ENCODE assay signal across 24 cellular contexts in the genomic region with DNA sequence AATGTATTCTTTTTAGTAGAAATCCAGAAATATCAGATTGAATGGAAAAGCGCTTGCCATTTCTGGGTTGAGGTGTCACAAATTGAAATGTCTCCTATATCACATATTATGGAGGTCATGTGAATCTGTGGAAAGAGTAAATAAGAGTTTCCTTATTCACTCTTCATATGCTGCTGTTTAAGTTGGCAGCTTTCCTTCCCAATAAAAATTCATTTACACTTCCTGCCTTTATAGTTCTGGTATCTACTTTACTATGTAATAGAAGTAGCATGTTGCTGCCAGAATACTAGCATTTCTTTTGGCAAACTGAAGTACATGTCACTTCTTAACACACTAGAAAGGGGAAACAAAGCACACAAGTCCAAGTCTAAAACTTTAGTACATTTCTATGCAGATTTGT.
DNase-seq lines count a peak whose midpoint lies in the region; ATAC-seq, FAIRE-seq and TF ChIP-seq lines count a peak whose summit lies in the region.
"Had no signal": no experiment of that assay in that cellular context is flagged by ENCODE, and none has a peak within 500 bp of the region (broad histone marks: within the 10 kb centered on the region; RNA-seq: fewer than 3 reads in every experiment).

No MANE protein-coding gene starts in this region.

- intact Hi-C loops in PC-3 (cut with micrococcal nuclease) (no loop called here), endothelial cell of umbilical vein (cut with micrococcal nuclease) (no loop called here), A673 (cut with micrococcal nuclease; ENCODE audit: unreplicated experiment) (no loop called here)

- H3K9me2 ChIP-seq in PC-3 (replicated peaks; ENCODE audit: low read length), result no peaks in the 10 kb centered on the region

- no peak overlapping the region for H3K4me3 ChIP-seq in PC-3 (ENCODE audit: low read length)
- no peak overlapping the region for H3K4me3 ChIP-seq in endothelial cell of umbilical vein (replicated peaks in 1 of 3; ENCODE audit: insufficient read depth in 1 of 3, low read depth in 1 of 3, low read length in 3 of 3)
- H3K4me3 ChIP-seq in SJCRH30, result no peak overlapping the region
- no peak overlapping the region for H3K4me3 ChIP-seq in A673 (ENCODE audit: low read depth, low read length, poor library complexity, severe bottlenecking)
- H3K4me3 ChIP-seq: BLaER1 treated with 17β-estradiol and CSF1 and Interleukin-3, amounts not matched to agents 10 nM and 100 nM had no signal

- peak; percentile 39 for DNase-seq in PC-3
- DNase-seq in endothelial cell of umbilical vein (ENCODE audit: low read depth, low spot score), result peak; percentile 24
- DNase-seq in left kidney (ENCODE audit: low read depth, low spot score), result peak; percentile 12
- DNase-seq in SJCRH30, result no peak
- no peak for DNase-seq in A673 (ENCODE audit: low spot score)
- DNase-seq in activated T-cell treated with anti-CD3 and anti-CD28 coated beads, Interleukin-2, amount 50 U/mL, for 72 hours, result no peak
- DNase-seq: 8988T; CD4-positive, CD25-positive, alpha-beta regulatory T cell; CD8-positive, alpha-beta memory T cell; COR-L47; DMS 273 treated with DMSO at 0.1 percent for 48 hours; DMS53; GDM1; GOT3; H7; HFFc6 had no signal

- H3K27me3 ChIP-seq in PC-3 (ENCODE audit: low read length) (no peaks in the 10 kb centered on the region), endothelial cell of umbilical vein (ENCODE audit: control insufficient read depth in 2 of 2, insufficient read depth in 2 of 2, low read length in 2 of 2) (peaks cover 3 to 8% of the 10 kb centered on the region in 2 experiments), SJCRH30 (no peaks in the 10 kb centered on the region), A673 (replicated peaks; ENCODE audit: insufficient read depth, low read depth, low read length, poor library complexity) (no peaks in the 10 kb centered on the region)
- H3K27me3 ChIP-seq: BLaER1 treated with 17β-estradiol and CSF1 and Interleukin-3, amounts not matched to agents 10 nM and 100 nM had no signal

- H2AFZ ChIP-seq in PC-3 (ENCODE audit: low read length) (no peak overlapping the region), endothelial cell of umbilical vein (ENCODE audit: low read depth, low read length) (no peak overlapping the region)

- no peaks in the 10 kb centered on the region for H3K9me1 ChIP-seq in endothelial cell of umbilical vein (replicated peaks; ENCODE audit: control insufficient read depth, extremely low read depth, insufficient read depth, low read length)

- no peak overlapping the region for H3K27ac Mint-ChIP-seq in activated T-cell treated with anti-CD3 and anti-CD28 coated beads, Interleukin-2, amount 50 U/mL, for 72 hours
- H3K27ac Mint-ChIP-seq: B cell; CD4-positive, CD25-positive, alpha-beta regulatory T cell; CD8-positive, alpha-beta memory T cell; HFFc6 had no signal

- no peaks in the 10 kb centered on the region for H3F3A ChIP-seq in PC-3 (ENCODE audit: low read length, unreplicated experiment)

- no TSS peak for BruUV-seq in PC-3 (replicated peaks; lab: Mats Ljungman, UMichigan)
- BruUV-seq in endothelial cell of umbilical vein (replicated peaks; lab: Mats Ljungman, UMichigan), result no TSS peak
- no TSS peak for BruUV-seq in A673 (replicated peaks; lab: Mats Ljungman, UMichigan)

- H3K9me3 ChIP-seq in PC-3 (ENCODE audit: low read length), result no peaks in the 10 kb centered on the region
- H3K9me3 ChIP-seq in endothelial cell of umbilical vein (replicated peaks; ENCODE audit: control insufficient read depth, insufficient read depth, low read length), result no peaks in the 10 kb centered on the region
- no peaks in the 10 kb centered on the region for H3K9me3 ChIP-seq in SJCRH30 (replicated peaks)
- H3K9me3 ChIP-seq in A673 (ENCODE audit: low read depth, low read length, poor library complexity, severe bottlenecking), result no peaks in the 10 kb centered on the region

- H3K27me3 Mint-ChIP-seq in activated T-cell treated with anti-CD3 and anti-CD28 coated beads, Interleukin-2, amount 50 U/mL, for 72 hours (ENCODE audit: low read depth), result peaks cover 17% of the 10 kb centered on the region

- no peaks in the 10 kb centered on the region for H3K36me3 ChIP-seq in PC-3 (ENCODE audit: low read depth, low read length)
- no peaks in the 10 kb centered on the region for H3K36me3 ChIP-seq in endothelial cell of umbilical vein (ENCODE audit: control insufficient read depth in 2 of 2, extremely low read depth in 1 of 2, insufficient read depth in 2 of 2, low read length in 2 of 2)
- no peaks in the 10 kb centered on the region for H3K36me3 ChIP-seq in SJCRH30
- H3K36me3 ChIP-seq in A673 (ENCODE audit: insufficient read depth, low read length, poor library complexity, severe bottlenecking), result no peaks in the 10 kb centered on the region
- H3K36me3 ChIP-seq: BLaER1 treated with 17β-estradiol and CSF1 and Interleukin-3, amounts not matched to agents 10 nM and 100 nM had no signal

- H4K20me1 ChIP-seq in PC-3 (ENCODE audit: low read length), result no peaks in the 10 kb centered on the region
- H4K20me1 ChIP-seq in endothelial cell of umbilical vein (replicated peaks; ENCODE audit: control insufficient read depth, extremely low read depth, insufficient read depth, low read length), result no peaks in the 10 kb centered on the region
- H4K20me1 ChIP-seq: BLaER1 treated with 17β-estradiol and CSF1 and Interleukin-3, amounts not matched to agents 10 nM and 100 nM had no signal

- H3K27ac ChIP-seq in C4-2B (peak overlapping the region; percentile 67), PC-3 (ENCODE audit: low read length) (no peak overlapping the region), endothelial cell of umbilical vein (ENCODE audit: insufficient read depth, low read depth, low read length) (no peak overlapping the region), SJCRH30 (no peak overlapping the region), A673 (ENCODE audit: low read depth, low read length, poor library complexity, severe bottlenecking) (no peak overlapping the region)
- H3K27ac ChIP-seq: BLaER1 treated with 17β-estradiol and CSF1 and Interleukin-3, amounts not matched to agents 10 nM and 100 nM; HL-60 had no signal

- H3K9ac ChIP-seq in PC-3 (ENCODE audit: low read length), result no peak overlapping the region
- H3K9ac ChIP-seq in endothelial cell of umbilical vein (replicated peaks; ENCODE audit: extremely low read depth, insufficient read depth, low read length), result no peak overlapping the region
- H3K9ac ChIP-seq: BLaER1 treated with 17β-estradiol and CSF1 and Interleukin-3, amounts not matched to agents 10 nM and 100 nM had no signal

- dilution Hi-C loops in endothelial cell of umbilical vein (cut with MboI; ENCODE audit: extremely low pct_ligation_motif_present, low sequenced_read_pairs), result no loop called here

- FAIRE-seq in endothelial cell of umbilical vein (lab: Jason Lieb, UNC), result peak; percentile 35
- FAIRE-seq: GM12892, GM18507 had no signal

- H3K4me1 Mint-ChIP-seq in activated T-cell treated with anti-CD3 and anti-CD28 coated beads, Interleukin-2, amount 50 U/mL, for 72 hours (ENCODE audit: low read depth), result no peaks in the 10 kb centered on the region
- H3K4me1 Mint-ChIP-seq: B cell; CD8-positive, alpha-beta memory T cell had no signal

- CTCF ChIA-PET in PC-3 (lab: Charles Lee) (no interaction called here), endothelial cell of umbilical vein (lab: Charles Lee) (no interaction called here), A673 (lab: Charles Lee) (no interaction called here)

- peak; percentile 77 for ATAC-seq in PC-3
- ATAC-seq in activated T-cell treated with anti-CD3 and anti-CD28 coated beads, Interleukin-2, amount 50 U/mL, for 72 hours (replicated peaks in 1 of 2), result no peak
- no peak for ATAC-seq in GM19395 (IDR thresholded peaks at IDR 0.05; ENCODE audit: unreplicated experiment)
- ATAC-seq: HCT116 had no signal

- H3K4me2 ChIP-seq in PC-3 (ENCODE audit: low read length) (no peak overlapping the region), endothelial cell of umbilical vein (ENCODE audit: insufficient read depth, low read length) (no peak overlapping the region)
- H3K4me2 ChIP-seq: BLaER1 treated with 17β-estradiol and CSF1 and Interleukin-3, amounts not matched to agents 10 nM and 100 nM had no signal

- H3K4me1 ChIP-seq in PC-3 (ENCODE audit: insufficient read depth, low read length) (no peaks in the 10 kb centered on the region), endothelial cell of umbilical vein (ENCODE audit: control insufficient read depth, extremely low read depth, insufficient read depth, low read length) (no peaks in the 10 kb centered on the region), SJCRH30 (no peaks in the 10 kb centered on the region), A673 (ENCODE audit: insufficient read depth, low read length, poor library complexity, severe bottlenecking) (no peaks in the 10 kb centered on the region)

- no peaks in the 10 kb centered on the region for H3K79me2 ChIP-seq in PC-3 (ENCODE audit: low read length)
- no peaks in the 10 kb centered on the region for H3K79me2 ChIP-seq in endothelial cell of umbilical vein (ENCODE audit: control insufficient read depth, insufficient read depth, low read length)

- H3K9me3 Mint-ChIP-seq in activated T-cell treated with anti-CD3 and anti-CD28 coated beads, Interleukin-2, amount 50 U/mL, for 72 hours, result peaks cover 2% of the 10 kb centered on the region in 2 donors

- no peak for TF ChIP-seq CTCF in C4-2B (conservative IDR thresholded peaks at IDR 0.05)
- no peak for TF ChIP-seq CTCF in PC-3 (conservative IDR thresholded peaks at IDR 0.05; ENCODE audit: low read depth, low read length)
- TF ChIP-seq CTCF in endothelial cell of umbilical vein (IDR thresholded peaks at IDR 0.05; ENCODE audit: extremely low read depth in 1 of 2, insufficient read depth in 1 of 2, low read depth in 1 of 2, low read length in 2 of 2), result no peak
- TF ChIP-seq CTCF in A673 (conservative IDR thresholded peaks at IDR 0.05; ENCODE audit: low read depth, low read length), result no peak

- POLR2A ChIA-PET in PC-3 (lab: Charles Lee; ENCODE audit: unreplicated experiment), result no interaction called here
- POLR2A ChIA-PET in endothelial cell of umbilical vein (lab: Charles Lee), result no interaction called here
- POLR2A ChIA-PET in A673 (lab: Charles Lee; ENCODE audit: low non-redundant PET), result no interaction called here

- no peak overlapping the region for H3K4me3 Mint-ChIP-seq in activated T-cell treated with anti-CD3 and anti-CD28 coated beads, Interleukin-2, amount 50 U/mL, for 72 hours
- H3K4me3 Mint-ChIP-seq: B cell; CD4-positive, CD25-positive, alpha-beta regulatory T cell; CD8-positive, alpha-beta memory T cell; HFFc6 had no signal

- no peaks in the 10 kb centered on the region for H3K36me3 Mint-ChIP-seq in activated T-cell treated with anti-CD3 and anti-CD28 coated beads, Interleukin-2, amount 50 U/mL, for 72 hours (ENCODE audit: insufficient read depth in 2 of 2)
- H3K36me3 Mint-ChIP-seq: CD4-positive, CD25-positive, alpha-beta regulatory T cell; CD8-positive, alpha-beta memory T cell had no signal

- TF ChIP-seq POLR2A in endothelial cell of umbilical vein (IDR thresholded peaks at IDR 0.05; ENCODE audit: low read depth, low read length), result no peak

TF ChIP-seq in endothelial cell of umbilical vein, 7 proteins besides CTCF, POLR2A, EP300 and RAD21 (continues in another document):
- TF ChIP-seq POLR2AphosphoS5 (IDR thresholded peaks at IDR 0.05; ENCODE audit: insufficient read depth, low read depth, low read length), result no peak
- no peak for TF ChIP-seq MYC (IDR thresholded peaks at IDR 0.05; ENCODE audit: low read depth, low read length)
- no peak for TF ChIP-seq GATA2 (IDR thresholded peaks at IDR 0.05; ENCODE audit: insufficient read depth, insufficient read length, low read depth, low read length)

Comparison
In these comparisons a context has a peak if more than half of its experiments do, and no peak if none do; other contexts are left out.
1. DNase-seq: peak in PC-3 (single experiment), endothelial cell of umbilical vein (single experiment) and left kidney (single experiment); none in SJCRH30 (0 of 2), A673 (single experiment) and activated T-cell treated with anti-CD3 and anti-CD28 coated beads, Interleukin-2, amount 50 U/mL, for 72 hours (0 of 2).